In the genomic region with DNA sequence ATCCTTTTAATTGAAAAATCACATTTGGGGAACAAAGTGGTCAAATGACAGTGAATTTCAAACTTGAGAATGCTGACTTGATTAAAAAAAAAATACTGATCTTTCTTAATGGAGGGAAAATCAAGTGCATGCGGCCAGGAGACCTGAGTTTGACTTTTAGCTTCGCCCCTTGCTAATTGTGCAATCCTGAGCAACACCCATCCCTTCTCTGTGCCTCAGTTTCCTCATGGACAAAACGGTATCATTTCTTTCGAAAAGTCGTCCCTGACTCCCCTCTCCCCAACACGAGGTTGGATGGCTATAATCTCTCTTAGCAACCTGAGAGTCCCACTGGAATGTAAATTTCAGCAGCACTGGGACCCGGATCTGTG, we compare ENCODE assay signal across 9 cellular contexts. TPM values are rescaled to one million over a fixed set of nuclear protein-coding genes. Genes with fewer than 3 reads are reported as not detected.
DNase-seq lines count a peak whose midpoint lies in the region; ATAC-seq lines count a peak whose summit lies in the region.
"Had no signal": no experiment of that assay in that cellular context is flagged by ENCODE, and none has a peak within 500 bp of the region (broad histone marks: within the 10 kb centered on the region; RNA-seq: fewer than 3 reads in every experiment).

No MANE protein-coding gene starts in this region.

- H3K4me1 Mint-ChIP-seq in activated CD4-positive, alpha-beta T cell treated with anti-CD3 and anti-CD28 coated beads for 36 hours = peaks cover 11% of the 10 kb centered on the region
- H3K4me1 Mint-ChIP-seq in stimulated activated naive B cell treated with anti-CD40 and anti-IgM and Interleukin-4, amounts not matched to agents 10 μg/mL and 1 μg/mL and 100 μg/mL, for 72 hours = peaks cover 12% of the 10 kb centered on the region in 2 donors

- no peaks in the 10 kb centered on the region for H3K9me3 Mint-ChIP-seq in activated CD4-positive, alpha-beta T cell treated with anti-CD3 and anti-CD28 coated beads for 36 hours (ENCODE audit: low read depth)
- H3K9me3 Mint-ChIP-seq in stimulated activated naive B cell treated with anti-CD40 and anti-IgM and Interleukin-4, amounts not matched to agents 10 μg/mL and 1 μg/mL and 100 μg/mL, for 72 hours = no peaks in the 10 kb centered on the region
- H3K9me3 Mint-ChIP-seq: activated naive CD4-positive, alpha-beta T cell treated with anti-CD3 and anti-CD28 coated beads for 36 hours had no signal

- no peak overlapping the region for H3K27ac Mint-ChIP-seq in activated CD4-positive, alpha-beta T cell treated with anti-CD3 and anti-CD28 coated beads for 36 hours
- peak overlapping the region; percentile 73 for H3K27ac Mint-ChIP-seq in stimulated activated naive B cell treated with anti-CD40 and anti-IgM and Interleukin-4, amounts not matched to agents 10 μg/mL and 1 μg/mL and 100 μg/mL, for 72 hours
- H3K27ac Mint-ChIP-seq: activated naive CD4-positive, alpha-beta T cell treated with anti-CD3 and anti-CD28 coated beads for 36 hours had no signal

- H3K27ac ChIP-seq in angular gyrus (ENCODE audit: low read depth, low read length) (peak overlapping the region; percentile 13), iPS-20b (ENCODE audit: low read length) (no peak overlapping the region)

- DNase-seq in activated CD4-positive, alpha-beta T cell treated with anti-CD3 and anti-CD28 coated beads for 36 hours = no peak
- DNase-seq in activated CD4-positive, alpha-beta T cell treated with anti-CD3 and anti-CD28 coated beads, Interleukin-2, amount 50 U/mL, for 4 hours = no peak
- no peak for DNase-seq in stimulated activated naive B cell treated with anti-CD40 and anti-IgM and Interleukin-4, amounts not matched to agents 10 μg/mL and 1 μg/mL and 100 μg/mL, for 72 hours
- DNase-seq in SIG-M5 treated with dmso at 0.1 percent for 504 hours (lab: John Stamatoyannopoulos, UW; ENCODE audit: unreplicated experiment) = no peak

- intact Hi-C loops in activated CD4-positive, alpha-beta T cell treated with anti-CD3 and anti-CD28 coated beads for 36 hours (cut with DNase I, micrococcal nuclease) = loop anchor here (2.0 to 10.0 kb wide), 7 partner anchors 46 to 1128 kb away; partner anchors contain the start of genes LDLRAD3 (in 1 of the 2) and TRIM44 (in 1 of the 2)

- H3K4me3 ChIP-seq in iPS-20b (ENCODE audit: low read length) = peak overlapping the region; percentile 63

- peak overlapping the region; percentile 64; the same call in 1 of the 2 replicates for H3K9ac ChIP-seq in iPS-20b (ENCODE audit: low read depth, low read length)

- H3K4me1 ChIP-seq in iPS-20b (ENCODE audit: insufficient read depth, low read length) = peaks cover 19% of the 10 kb centered on the region

- H3K9me3 ChIP-seq in iPS-20b (ENCODE audit: insufficient read depth, low read depth, low read length) = no peaks in the 10 kb centered on the region

- no peak for ATAC-seq in activated CD4-positive, alpha-beta T cell treated with anti-CD3 and anti-CD28 coated beads for 36 hours
- ATAC-seq in stimulated activated naive B cell treated with anti-CD40 and anti-IgM and Interleukin-4, amounts not matched to agents 10 μg/mL and 1 μg/mL and 100 μg/mL, for 72 hours (replicated peaks) = no peak
- ATAC-seq in HG03439 (IDR thresholded peaks at IDR 0.05; ENCODE audit: unreplicated experiment) (no peak), HG03354 (IDR thresholded peaks at IDR 0.05; ENCODE audit: poor library complexity, severe bottlenecking, unreplicated experiment) (no peak)

- H3K36me3 Mint-ChIP-seq in activated CD4-positive, alpha-beta T cell treated with anti-CD3 and anti-CD28 coated beads for 36 hours (ENCODE audit: low read depth) = no peaks in the 10 kb centered on the region
- no peaks in the 10 kb centered on the region for H3K36me3 Mint-ChIP-seq in stimulated activated naive B cell treated with anti-CD40 and anti-IgM and Interleukin-4, amounts not matched to agents 10 μg/mL and 1 μg/mL and 100 μg/mL, for 72 hours

- H3K27me3 ChIP-seq in iPS-20b (ENCODE audit: insufficient read depth, low read length) = peaks cover 43% of the 10 kb centered on the region

- peaks cover 50% of the 10 kb centered on the region for H3K27me3 Mint-ChIP-seq in activated CD4-positive, alpha-beta T cell treated with anti-CD3 and anti-CD28 coated beads for 36 hours
- H3K27me3 Mint-ChIP-seq in stimulated activated naive B cell treated with anti-CD40 and anti-IgM and Interleukin-4, amounts not matched to agents 10 μg/mL and 1 μg/mL and 100 μg/mL, for 72 hours = peaks cover 31 to 45% of the 10 kb centered on the region in 2 donors

- no peaks in the 10 kb centered on the region for H3K36me3 ChIP-seq in iPS-20b (ENCODE audit: insufficient read depth, low read depth, low read length)

- CTCF ChIA-PET in activated CD4-positive, alpha-beta T cell treated with anti-CD3 and anti-CD28 coated beads for 36 hours (lab: Charles Lee) = interaction anchor here (0.6 to 1.3 kb wide), 3 partner anchors 626 to 1084 kb away, joined by 3 to 5 read pairs (median 3); no protein-coding TSS in a partner anchor

- peak overlapping the region; percentile 55 for H3K4me3 Mint-ChIP-seq in activated CD4-positive, alpha-beta T cell treated with anti-CD3 and anti-CD28 coated beads for 36 hours
- peak overlapping the region in 1 of 2 donors; percentile 76 for H3K4me3 Mint-ChIP-seq in stimulated activated naive B cell treated with anti-CD40 and anti-IgM and Interleukin-4, amounts not matched to agents 10 μg/mL and 1 μg/mL and 100 μg/mL, for 72 hours

- POLR2A ChIA-PET in activated CD4-positive, alpha-beta T cell treated with anti-CD3 and anti-CD28 coated beads for 36 hours (lab: Charles Lee) = no interaction called here

RNA-seq across cellular contexts. Expression of gene FJX1, which starts 1.0 kb away (rescaled TPM):
- under 1 TPM; 0.69 to 0.74 TPM for total RNA-seq in activated CD4-positive, alpha-beta T cell treated with anti-CD3 and anti-CD28 coated beads for 36 hours

RNA-seq across cellular contexts. Expression of gene TRIM44, which starts 45.3 kb away (rescaled TPM):
- 10 to 100 TPM; 38.1 to 39.9 TPM for total RNA-seq in activated CD4-positive, alpha-beta T cell treated with anti-CD3 and anti-CD28 coated beads for 36 hours
